In the genomic region with DNA sequence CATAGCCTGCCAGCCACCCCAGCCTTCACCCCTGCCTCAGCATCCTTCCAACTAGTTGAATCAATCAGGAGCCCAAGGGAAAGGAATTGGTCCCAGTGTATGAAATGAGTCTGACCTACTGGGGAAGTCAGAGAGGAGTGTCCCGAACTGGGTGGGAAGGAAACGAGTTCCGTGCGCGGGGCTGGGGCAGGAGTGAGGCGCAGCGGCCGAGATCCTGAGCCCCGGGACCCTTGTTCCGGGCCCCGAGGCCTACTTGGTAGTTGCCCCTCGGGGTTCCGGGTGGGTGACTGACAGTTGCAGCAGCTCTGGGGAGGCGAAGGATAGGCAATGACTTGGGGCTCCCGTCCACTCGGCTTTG, we compare ENCODE assay signal across 1 cellular context.
TF ChIP-seq lines count a peak whose summit lies in the region.

No MANE protein-coding gene starts in this region.

TF ChIP-seq in endothelial cell of umbilical vein, 7 proteins besides CTCF, POLR2A, EP300 and RAD21 (continued from another document):
- no peak for TF ChIP-seq POLR2AphosphoS5 (IDR thresholded peaks at IDR 0.05; ENCODE audit: insufficient read depth, low read depth, low read length)
